In the genomic region with DNA sequence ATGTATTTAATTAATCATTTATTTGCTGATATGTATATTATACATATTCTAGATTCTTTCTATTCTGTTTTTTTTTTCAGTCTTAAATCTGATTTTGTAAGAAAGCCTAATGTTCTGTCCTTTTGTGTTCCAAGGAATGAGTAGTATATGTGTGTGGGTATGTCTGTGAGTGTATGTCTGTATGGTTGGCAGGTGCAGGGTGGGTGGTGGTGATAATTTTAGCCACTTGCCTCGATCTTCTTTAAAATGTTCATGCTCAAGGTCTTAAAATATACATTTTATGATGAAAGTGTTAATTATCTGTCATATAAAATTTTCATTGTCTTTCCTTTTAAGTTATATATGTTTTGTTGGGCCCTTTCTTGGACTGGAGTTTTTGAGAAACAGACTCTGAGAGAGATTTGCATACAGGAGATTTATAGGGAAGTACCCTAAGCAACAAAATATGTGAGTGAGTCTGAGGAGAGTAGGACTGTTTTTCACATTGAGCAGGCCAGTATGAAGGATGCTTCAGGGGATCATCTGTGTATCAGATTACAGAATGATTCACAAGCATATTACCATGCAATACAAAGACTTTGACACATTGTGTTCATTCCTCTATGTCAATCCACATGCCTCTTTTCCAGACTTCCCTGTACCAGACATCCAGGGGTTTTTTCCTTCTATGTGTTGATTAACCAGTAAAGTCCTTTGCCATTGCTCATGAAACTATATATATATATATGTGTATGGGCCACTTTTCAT, we compare ENCODE assay signal across 1 cellular context.
A peak's percentile ranks its signal among the peaks of the same experiment; 100 is the strongest.
TF ChIP-seq lines count a peak whose summit lies in the region.

No MANE protein-coding gene starts in this region.

TF ChIP-seq in SK-N-SH, 30 proteins besides CTCF, POLR2A, EP300 and RAD21 (continued from another document):
- TF ChIP-seq, protein P1, sequence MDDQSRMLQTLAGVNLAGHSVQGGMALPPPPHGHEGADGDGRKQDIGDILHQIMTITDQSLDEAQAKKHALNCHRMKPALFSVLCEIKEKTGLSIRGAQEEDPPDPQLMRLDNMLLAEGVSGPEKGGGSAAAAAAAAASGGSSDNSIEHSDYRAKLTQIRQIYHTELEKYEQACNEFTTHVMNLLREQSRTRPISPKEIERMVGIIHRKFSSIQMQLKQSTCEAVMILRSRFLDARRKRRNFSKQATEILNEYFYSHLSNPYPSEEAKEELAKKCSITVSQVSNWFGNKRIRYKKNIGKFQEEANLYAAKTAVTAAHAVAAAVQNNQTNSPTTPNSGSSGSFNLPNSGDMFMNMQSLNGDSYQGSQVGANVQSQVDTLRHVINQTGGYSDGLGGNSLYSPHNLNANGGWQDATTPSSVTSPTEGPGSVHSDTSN (IDR thresholded peaks at IDR 0.05), result peak; percentile 86
- TF ChIP-seq, protein P2, sequence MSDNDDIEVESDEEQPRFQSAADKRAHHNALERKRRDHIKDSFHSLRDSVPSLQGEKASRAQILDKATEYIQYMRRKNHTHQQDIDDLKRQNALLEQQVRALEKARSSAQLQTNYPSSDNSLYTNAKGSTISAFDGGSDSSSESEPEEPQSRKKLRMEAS (IDR thresholded peaks at IDR 0.05; ENCODE audit: low read depth), result no peak
- no peak for TF ChIP-seq SIN3A (IDR thresholded peaks at IDR 0.05; ENCODE audit: borderline replicate concordance, low read depth, low read length)
- TF ChIP-seq, protein P3, sequence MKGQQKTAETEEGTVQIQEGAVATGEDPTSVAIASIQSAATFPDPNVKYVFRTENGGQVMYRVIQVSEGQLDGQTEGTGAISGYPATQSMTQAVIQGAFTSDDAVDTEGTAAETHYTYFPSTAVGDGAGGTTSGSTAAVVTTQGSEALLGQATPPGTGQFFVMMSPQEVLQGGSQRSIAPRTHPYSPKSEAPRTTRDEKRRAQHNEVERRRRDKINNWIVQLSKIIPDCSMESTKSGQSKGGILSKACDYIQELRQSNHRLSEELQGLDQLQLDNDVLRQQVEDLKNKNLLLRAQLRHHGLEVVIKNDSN (IDR thresholded peaks at IDR 0.05; ENCODE audit: borderline replicate concordance, low read depth), result no peak
- TF ChIP-seq NRF1 (IDR thresholded peaks at IDR 0.05; ENCODE audit: low read depth, low read length), result no peak
- TF ChIP-seq NFIC (IDR thresholded peaks at IDR 0.05; ENCODE audit: borderline replicate concordance), result peak; percentile 54
- peak; percentile 84; the same call in 1 of the 2 replicates for TF ChIP-seq FOSL2 (IDR thresholded peaks at IDR 0.05; ENCODE audit: borderline replicate concordance, low read depth)
- TF ChIP-seq CHD2 (IDR thresholded peaks at IDR 0.05; ENCODE audit: low read length, partially characterized antibody), result no peak
- no peak for TF ChIP-seq RFX5 (IDR thresholded peaks at IDR 0.05; ENCODE audit: low read length)
- TF ChIP-seq TEAD4 (IDR thresholded peaks at IDR 0.05; ENCODE audit: borderline replicate concordance, insufficient read depth), result peak; percentile 59
- no peak for TF ChIP-seq TAF1 (IDR thresholded peaks at IDR 0.05; ENCODE audit: borderline replicate concordance, low read depth, low read length)
- no peak for TF ChIP-seq RCOR1 (IDR thresholded peaks at IDR 0.05; ENCODE audit: low read length)
- TF ChIP-seq ELF1 (IDR thresholded peaks at IDR 0.05), result no peak
- TF ChIP-seq FOXM1 (IDR thresholded peaks at IDR 0.05; ENCODE audit: low read depth), result peak; percentile 51; the same call in 1 of the 2 replicates
- TF ChIP-seq GATA2 (CRISPR knock-in tag; IDR thresholded peaks at IDR 0.05), result no peak
- TF ChIP-seq EZH2phosphoT487 (IDR thresholded peaks at IDR 0.05; ENCODE audit: borderline replicate concordance, low read depth), result no peak
- no peak for TF ChIP-seq MXI1 (IDR thresholded peaks at IDR 0.05; ENCODE audit: low read depth, low read length)
- TF ChIP-seq MEF2A (IDR thresholded peaks at IDR 0.05; ENCODE audit: borderline replicate concordance, low read depth), result no peak
- TF ChIP-seq, protein P4, sequence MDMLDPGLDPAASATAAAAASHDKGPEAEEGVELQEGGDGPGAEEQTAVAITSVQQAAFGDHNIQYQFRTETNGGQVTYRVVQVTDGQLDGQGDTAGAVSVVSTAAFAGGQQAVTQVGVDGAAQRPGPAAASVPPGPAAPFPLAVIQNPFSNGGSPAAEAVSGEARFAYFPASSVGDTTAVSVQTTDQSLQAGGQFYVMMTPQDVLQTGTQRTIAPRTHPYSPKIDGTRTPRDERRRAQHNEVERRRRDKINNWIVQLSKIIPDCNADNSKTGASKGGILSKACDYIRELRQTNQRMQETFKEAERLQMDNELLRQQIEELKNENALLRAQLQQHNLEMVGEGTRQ (IDR thresholded peaks at IDR 0.05; ENCODE audit: borderline replicate concordance, low read depth, low read length), result no peak
- TF ChIP-seq FOXJ3 (CRISPR knock-in tag; IDR thresholded peaks at IDR 0.05), result no peak
- TF ChIP-seq TCF12 (IDR thresholded peaks at IDR 0.05), result peak; percentile 81
- TF ChIP-seq POLR2AphosphoS5 (IDR thresholded peaks at IDR 0.05; ENCODE audit: low read depth, low read length), result peak; percentile 13; the same call in 1 of the 2 replicates
